1 cellular context compared by ENCODE assay signal in the genomic region with DNA sequence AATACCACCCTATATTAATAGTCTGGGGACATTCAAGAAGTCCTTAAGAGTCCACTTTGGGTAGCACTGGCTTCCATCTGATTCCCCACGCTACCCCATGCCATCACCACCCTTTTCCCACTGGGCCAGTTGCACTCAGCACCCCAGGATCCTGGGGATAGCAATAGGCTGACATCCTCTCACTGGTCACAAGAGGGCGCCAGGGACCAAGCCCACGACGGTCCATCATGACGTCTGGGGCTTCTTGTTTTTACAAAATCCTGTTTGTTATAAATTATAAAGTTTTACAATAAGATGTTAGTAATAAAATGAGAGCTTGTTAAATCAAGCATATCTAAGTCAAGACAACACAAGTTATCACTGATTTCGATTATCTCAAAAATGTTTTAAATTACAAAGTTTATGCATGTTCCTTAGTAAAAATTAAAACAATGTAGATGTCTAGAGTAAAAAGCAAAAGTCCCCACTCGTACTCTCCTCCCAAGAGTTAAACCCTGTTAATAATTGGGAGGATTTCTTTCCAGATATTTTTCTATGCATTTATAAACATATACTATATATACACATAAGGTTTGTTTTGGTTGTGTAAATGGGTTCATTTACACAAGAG.
TF ChIP-seq lines count a peak whose summit lies in the region.

No MANE protein-coding gene starts in this region.

TF ChIP-seq in K562, 482 proteins besides CTCF, POLR2A, EP300 and RAD21 (continued from another document):
- no peak for TF ChIP-seq ZNF785 (CRISPR knock-in tag; IDR thresholded peaks at IDR 0.05)
